ENCODE assay signal across 12 cellular contexts in the genomic region with DNA sequence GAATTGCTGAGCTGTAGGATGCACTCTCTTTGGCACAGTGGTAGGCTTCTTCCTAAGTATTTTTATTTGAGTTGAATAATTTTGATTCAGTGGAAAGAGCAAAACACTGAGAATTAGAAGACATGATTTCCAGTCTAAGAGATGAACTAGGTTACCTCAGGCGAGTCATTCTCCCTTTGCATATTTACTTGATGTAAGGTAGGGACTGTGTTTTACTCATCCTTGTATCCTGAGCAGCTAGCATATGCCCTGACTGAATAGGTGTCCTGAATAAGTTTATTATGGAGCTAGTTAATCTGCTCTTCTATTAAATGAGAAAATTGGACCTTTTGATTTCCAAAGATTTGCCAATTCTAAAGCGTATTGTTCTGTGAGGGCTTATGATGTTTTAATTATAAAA. TPM values are rescaled to one million over a fixed set of nuclear protein-coding genes. Genes with fewer than 3 reads are reported as not detected.
DNase-seq lines count a peak whose midpoint lies in the region; ATAC-seq, FAIRE-seq and TF ChIP-seq lines count a peak whose summit lies in the region.
"Had no signal": no experiment of that assay in that cellular context is flagged by ENCODE, and none has a peak within 500 bp of the region (broad histone marks: within the 10 kb centered on the region; RNA-seq: fewer than 3 reads in every experiment).

No MANE protein-coding gene starts in this region.

- intact Hi-C loops in activated CD8-positive, alpha-beta T cell treated with anti-CD3 and anti-CD28 coated beads for 36 hours (cut with micrococcal nuclease) = no loop called here

- H3K4me3 Mint-ChIP-seq in activated CD8-positive, alpha-beta T cell treated with anti-CD3 and anti-CD28 coated beads for 36 hours = no peak overlapping the region
- H3K4me3 Mint-ChIP-seq in activated CD8-positive, alpha-beta T cell treated with anti-CD3 and anti-CD28 coated beads, Interleukin-2, amount 10 ng/mL, durations not matched to agents 7 days and 5 days = no peak overlapping the region
- no peak overlapping the region for H3K4me3 Mint-ChIP-seq in stimulated activated naive CD8-positive, alpha-beta T cell treated with anti-CD3 and anti-CD28 coated beads, Interleukin-15, Interleukin-2, amounts not matched to agents 100 ng/mL and 50 ng/mL, for 24 hours

- peak; percentile 32 for ATAC-seq in activated CD8-positive, alpha-beta T cell treated with anti-CD3 and anti-CD28 coated beads for 36 hours
- no peak for ATAC-seq in activated CD8-positive, alpha-beta T cell treated with anti-CD3 and anti-CD28 coated beads, Interleukin-2, amount 10 ng/mL, durations not matched to agents 7 days and 5 days
- ATAC-seq in GM21526 (IDR thresholded peaks at IDR 0.05; ENCODE audit: low FRiP score, unreplicated experiment) = no peak

- peak overlapping the region; percentile 74 for H3K27ac Mint-ChIP-seq in activated CD8-positive, alpha-beta T cell treated with anti-CD3 and anti-CD28 coated beads for 36 hours
- H3K27ac Mint-ChIP-seq in activated CD8-positive, alpha-beta T cell treated with anti-CD3 and anti-CD28 coated beads, Interleukin-2, amount 10 ng/mL, durations not matched to agents 7 days and 5 days = no peak overlapping the region
- peak overlapping the region; percentile 57 for H3K27ac Mint-ChIP-seq in stimulated activated naive CD8-positive, alpha-beta T cell treated with anti-CD3 and anti-CD28 coated beads, Interleukin-15, Interleukin-2, amounts not matched to agents 100 ng/mL and 50 ng/mL, for 24 hours

- H3K36me3 ChIP-seq in hepatocyte (replicated peaks; ENCODE audit: insufficient read depth, low read depth) = no peaks in the 10 kb centered on the region
- H3K36me3 ChIP-seq: left lung, vagina had no signal

- no peaks in the 10 kb centered on the region for H3K9me3 ChIP-seq in hepatocyte (ENCODE audit: low read depth)
- H3K9me3 ChIP-seq: left lung, vagina had no signal

- no peaks in the 10 kb centered on the region for H3K9me2 ChIP-seq in hepatocyte (replicated peaks; ENCODE audit: insufficient read depth)

- no peak for DNase-seq in activated CD8-positive, alpha-beta T cell treated with anti-CD3 and anti-CD28 coated beads for 36 hours
- DNase-seq in activated CD8-positive, alpha-beta T cell treated with anti-CD3 and anti-CD28 coated beads, Interleukin-2, amount 10 ng/mL, durations not matched to agents 7 days and 5 days = no peak
- DNase-seq in RWPE1 (ENCODE audit: low spot score) = peak; percentile 63
- DNase-seq in hepatocyte (ENCODE audit: low spot score) = no peak
- DNase-seq in urothelium cell line (ENCODE audit: low spot score) = no peak
- DNase-seq in GM19239 (ENCODE audit: insufficient read length, low spot score) = no peak
- DNase-seq: activated CD4-positive, alpha-beta T cell treated with anti-CD3 and anti-CD28 coated beads, Interleukin-2, amount 50 U/mL, for 48 hours; left lung; MM.1S had no signal

- peaks cover 5% of the 10 kb centered on the region for H3K4me1 ChIP-seq in hepatocyte (ENCODE audit: insufficient read depth)

- H3K27me3 Mint-ChIP-seq in activated CD8-positive, alpha-beta T cell treated with anti-CD3 and anti-CD28 coated beads for 36 hours = no peaks in the 10 kb centered on the region
- H3K27me3 Mint-ChIP-seq in activated CD8-positive, alpha-beta T cell treated with anti-CD3 and anti-CD28 coated beads, Interleukin-2, amount 10 ng/mL, durations not matched to agents 7 days and 5 days (ENCODE audit: low read depth) = no peaks in the 10 kb centered on the region
- H3K27me3 Mint-ChIP-seq in stimulated activated naive CD8-positive, alpha-beta T cell treated with anti-CD3 and anti-CD28 coated beads, Interleukin-15, Interleukin-2, amounts not matched to agents 100 ng/mL and 50 ng/mL, for 24 hours = no peaks in the 10 kb centered on the region

- H3K79me2 ChIP-seq in hepatocyte = peaks cover 49% of the 10 kb centered on the region

- H3K9me3 Mint-ChIP-seq in activated CD8-positive, alpha-beta T cell treated with anti-CD3 and anti-CD28 coated beads for 36 hours = no peaks in the 10 kb centered on the region
- H3K9me3 Mint-ChIP-seq in activated CD8-positive, alpha-beta T cell treated with anti-CD3 and anti-CD28 coated beads, Interleukin-2, amount 10 ng/mL, durations not matched to agents 7 days and 5 days (ENCODE audit: insufficient read depth) = no peaks in the 10 kb centered on the region
- H3K9me3 Mint-ChIP-seq in stimulated activated naive CD8-positive, alpha-beta T cell treated with anti-CD3 and anti-CD28 coated beads, Interleukin-15, Interleukin-2, amounts not matched to agents 100 ng/mL and 50 ng/mL, for 24 hours = no peaks in the 10 kb centered on the region

- no peak overlapping the region for H3K4me3 ChIP-seq in hepatocyte
- H3K4me3 ChIP-seq: left lung, vagina had no signal

- H3K27ac ChIP-seq in RWPE1 = no peak overlapping the region
- H3K27ac ChIP-seq in hepatocyte = peak overlapping the region; percentile 42
- H3K27ac ChIP-seq: vagina had no signal

- H2AFZ ChIP-seq in hepatocyte = no peak overlapping the region

- peaks cover 78% of the 10 kb centered on the region for H3K4me1 Mint-ChIP-seq in activated CD8-positive, alpha-beta T cell treated with anti-CD3 and anti-CD28 coated beads for 36 hours (ENCODE audit: low read depth)
- H3K4me1 Mint-ChIP-seq in activated CD8-positive, alpha-beta T cell treated with anti-CD3 and anti-CD28 coated beads, Interleukin-2, amount 10 ng/mL, durations not matched to agents 7 days and 5 days (ENCODE audit: low read depth) = peaks cover 70% of the 10 kb centered on the region
- H3K4me1 Mint-ChIP-seq in stimulated activated naive CD8-positive, alpha-beta T cell treated with anti-CD3 and anti-CD28 coated beads, Interleukin-15, Interleukin-2, amounts not matched to agents 100 ng/mL and 50 ng/mL, for 24 hours (ENCODE audit: low read depth) = peaks cover 82% of the 10 kb centered on the region

- H4K20me1 ChIP-seq in hepatocyte (ENCODE audit: insufficient read depth, poor library complexity, severe bottlenecking) = no peaks in the 10 kb centered on the region

- FAIRE-seq in urothelium cell line (lab: Jason Lieb, UNC) (no peak), GM19239 (lab: Jason Lieb, UNC) (no peak)

- CTCF ChIA-PET in activated CD8-positive, alpha-beta T cell treated with anti-CD3 and anti-CD28 coated beads for 36 hours (lab: Charles Lee) = interaction anchor here (0.9 to 5.1 kb wide), 7 partner anchors 12 to 166 kb away, joined by 3 to 41 read pairs (median 3); partner anchors contain the start of gene STIM1
- CTCF ChIA-PET in activated CD8-positive, alpha-beta T cell treated with anti-CD3 and anti-CD28 coated beads, Interleukin-2, amount 10 ng/mL, durations not matched to agents 7 days and 5 days (lab: Charles Lee) = interaction anchor here (1.1 to 3.0 kb wide), 8 partner anchors 9 to 167 kb away, joined by 3 to 27 read pairs (median 5); partner anchors contain the start of gene STIM1
- CTCF ChIA-PET in RWPE1 (lab: Yijun Ruan, JAX) = interaction anchor here (0.6 to 1.4 kb wide), 3 partner anchors 27 to 170 kb away, joined by 3 to 6 read pairs (median 5); no protein-coding TSS in a partner anchor

- H3K36me3 Mint-ChIP-seq in activated CD8-positive, alpha-beta T cell treated with anti-CD3 and anti-CD28 coated beads for 36 hours (ENCODE audit: low read depth) = no peaks in the 10 kb centered on the region
- H3K36me3 Mint-ChIP-seq in activated CD8-positive, alpha-beta T cell treated with anti-CD3 and anti-CD28 coated beads, Interleukin-2, amount 10 ng/mL, durations not matched to agents 7 days and 5 days (ENCODE audit: low read depth) = peaks cover 3% of the 10 kb centered on the region
- no peaks in the 10 kb centered on the region for H3K36me3 Mint-ChIP-seq in stimulated activated naive CD8-positive, alpha-beta T cell treated with anti-CD3 and anti-CD28 coated beads, Interleukin-15, Interleukin-2, amounts not matched to agents 100 ng/mL and 50 ng/mL, for 24 hours (ENCODE audit: low read depth)

- H3K27me3 ChIP-seq in hepatocyte = no peaks in the 10 kb centered on the region
- H3K27me3 ChIP-seq: left lung, vagina had no signal

- H3K4me2 ChIP-seq in hepatocyte = no peak overlapping the region

- no peak for TF ChIP-seq CTCF in activated CD8-positive, alpha-beta T cell treated with anti-CD3 and anti-CD28 coated beads for 36 hours (IDR thresholded peaks at IDR 0.05)
- TF ChIP-seq CTCF in RWPE1 (conservative IDR thresholded peaks at IDR 0.05; ENCODE audit: low read depth) (no peak), hepatocyte (IDR thresholded peaks at IDR 0.05; ENCODE audit: poor library complexity) (no peak)

- WGBS in hepatocyte (ENCODE audit: low lambda C conversion rate, missing lambda C conversion rate) = 93% methylated on average over 2 of the region's 2 CpGs

- POLR2A ChIA-PET in activated CD8-positive, alpha-beta T cell treated with anti-CD3 and anti-CD28 coated beads for 36 hours (lab: Charles Lee) = interaction anchor here (1.4 kb wide), 3 partner anchors 9 to 51 kb away, joined by 3 to 7 read pairs (median 3); partner anchors contain the start of gene STIM1
- POLR2A ChIA-PET in activated CD8-positive, alpha-beta T cell treated with anti-CD3 and anti-CD28 coated beads, Interleukin-2, amount 10 ng/mL, durations not matched to agents 7 days and 5 days (lab: Charles Lee) = interaction anchor here (1.2 to 2.0 kb wide), 3 partner anchors 20 to 51 kb away, joined by 3 to 7 read pairs (median 3); partner anchors contain the start of gene STIM1
- POLR2A ChIA-PET in RWPE1 (lab: Yijun Ruan, JAX; ENCODE audit: low non-redundant PET) = no interaction called here

RNA-seq across cellular contexts. Expression of gene STIM1, which starts 50.7 kb away (rescaled TPM):
- 10 to 100 TPM; 60.8 to 61.4 TPM for total RNA-seq in activated CD8-positive, alpha-beta T cell treated with anti-CD3 and anti-CD28 coated beads for 36 hours
- total RNA-seq in activated CD8-positive, alpha-beta T cell treated with anti-CD3 and anti-CD28 coated beads, Interleukin-2, amount 10 ng/mL, durations not matched to agents 7 days and 5 days = 100 to 1,000 TPM in 1 of 2 experiments, 10 to 100 TPM in 1; 97.3 to 104 TPM
- total RNA-seq in hepatocyte = 19.6 and 20.1 TPM in 2 replicates
- 14.7 and 18.5 TPM in 2 replicates for polyA plus RNA-seq in hepatocyte
